ENCODE assay signal across 24 cellular contexts in genomic region chr3:88046731-88047130, GRCh38.
"Had no signal": no experiment of that assay in that cellular context is flagged by ENCODE, and none has a peak within 500 bp of the region (broad histone marks: within the 10 kb centered on the region; RNA-seq: fewer than 3 reads in every experiment).

No MANE protein-coding gene starts in this region.

- H3K9me3 Mint-ChIP-seq: activated CD4-positive, alpha-beta T cell treated with anti-CD3 and anti-CD28 coated beads, Interleukin-2, amount 10 ng/mL, durations not matched to agents 7 days and 5 days; activated CD8-positive, alpha-beta T cell treated with anti-CD3 and anti-CD28 coated beads for 36 hours; activated naive CD4-positive, alpha-beta T cell treated with anti-CD3 and anti-CD28 coated beads, Interleukin-2, amount 10 ng/mL, durations not matched to agents 7 days and 5 days; naive thymus-derived CD8-positive, alpha-beta T cell had no signal

- H3K4me1 ChIP-seq: body of pancreas, left ventricle myocardium inferior, testis, vagina had no signal

- H3K4me3 Mint-ChIP-seq: activated CD4-positive, alpha-beta T cell treated with anti-CD3 and anti-CD28 coated beads, Interleukin-2, amount 10 ng/mL, durations not matched to agents 7 days and 5 days; activated CD8-positive, alpha-beta memory T cell treated with anti-CD3 and anti-CD28 coated beads, Interleukin-2, amount 10 ng/mL, durations not matched to agents 7 days and 5 days; activated CD8-positive, alpha-beta T cell treated with anti-CD3 and anti-CD28 coated beads for 36 hours; activated naive CD4-positive, alpha-beta T cell treated with anti-CD3 and anti-CD28 coated beads, Interleukin-2, amount 10 ng/mL, durations not matched to agents 7 days and 5 days; neural progenitor cell had no signal

- H3K27ac Mint-ChIP-seq: activated CD4-positive, alpha-beta T cell treated with anti-CD3 and anti-CD28 coated beads, Interleukin-2, amount 10 ng/mL, durations not matched to agents 7 days and 5 days; activated CD8-positive, alpha-beta memory T cell treated with anti-CD3 and anti-CD28 coated beads, Interleukin-2, amount 10 ng/mL, durations not matched to agents 7 days and 5 days; activated CD8-positive, alpha-beta T cell treated with anti-CD3 and anti-CD28 coated beads for 36 hours; activated naive CD4-positive, alpha-beta T cell treated with anti-CD3 and anti-CD28 coated beads, Interleukin-2, amount 10 ng/mL, durations not matched to agents 7 days and 5 days; neural progenitor cell; progenitor cell of endocrine pancreas had no signal

- H3K27me3 Mint-ChIP-seq: activated CD4-positive, alpha-beta T cell treated with anti-CD3 and anti-CD28 coated beads, Interleukin-2, amount 10 ng/mL, durations not matched to agents 7 days and 5 days; activated CD8-positive, alpha-beta memory T cell treated with anti-CD3 and anti-CD28 coated beads, Interleukin-2, amount 10 ng/mL, durations not matched to agents 7 days and 5 days; activated naive CD4-positive, alpha-beta T cell treated with anti-CD3 and anti-CD28 coated beads, Interleukin-2, amount 10 ng/mL, durations not matched to agents 7 days and 5 days; naive thymus-derived CD8-positive, alpha-beta T cell; progenitor cell of endocrine pancreas had no signal

- H3K9ac ChIP-seq: neural progenitor cell had no signal

- H3K4me3 ChIP-seq: body of pancreas, cardiac muscle cell, left ventricle myocardium inferior, neural progenitor cell, spleen, testis, vagina had no signal

- DNase-seq: activated CD4-positive, alpha-beta T cell treated with anti-CD3 and anti-CD28 coated beads, Interleukin-2, amount 10 ng/mL, durations not matched to agents 7 days and 5 days; activated CD8-positive, alpha-beta memory T cell treated with anti-CD3 and anti-CD28 coated beads, Interleukin-2, amount 10 ng/mL, durations not matched to agents 7 days and 5 days; activated CD8-positive, alpha-beta T cell treated with anti-CD3 and anti-CD28 coated beads for 36 hours; activated effector memory CD4-positive, alpha-beta T cell treated with anti-CD3 and anti-CD28 coated beads, Interleukin-2, amount 50 U/mL, for 16 hours; activated naive CD4-positive, alpha-beta T cell treated with anti-CD3 and anti-CD28 coated beads, Interleukin-2, amount 10 ng/mL, durations not matched to agents 7 days and 5 days; activated T-cell treated with anti-CD3 and anti-CD28 coated beads for 4 hours; anterior cingulate cortex; body of pancreas; hippocampal formation; left ventricle myocardium inferior; naive thymus-derived CD8-positive, alpha-beta T cell; retina; spleen; stimulated activated CD4-positive, alpha-beta T cell treated with anti-CD3 and anti-CD28 coated beads, Interleukin-4, amount 100 ng/mL, for 1 hour; stimulated activated naive CD4-positive, alpha-beta T cell; testis; trophoblast cell had no signal

- ATAC-seq: activated CD4-positive, CD25-positive, alpha-beta regulatory T cell treated with anti-CD3 and anti-CD28 coated beads, Interleukin-2, amount 50 U/mL, for 24 hours; activated CD8-positive, alpha-beta memory T cell treated with anti-CD3 and anti-CD28 coated beads, Interleukin-2, amount 10 ng/mL, durations not matched to agents 7 days and 5 days; activated CD8-positive, alpha-beta T cell treated with anti-CD3 and anti-CD28 coated beads for 36 hours; body of pancreas; naive thymus-derived CD8-positive, alpha-beta T cell had no signal

- H3K4me1 Mint-ChIP-seq: neural progenitor cell had no signal

- H3K27me3 ChIP-seq: body of pancreas, cardiac muscle cell, neural progenitor cell, spleen, testis, vagina had no signal

- FAIRE-seq: frontal cortex had no signal

- H3K9me3 ChIP-seq: body of pancreas, left ventricle myocardium inferior, spleen, testis, vagina had no signal

- H2AFZ ChIP-seq: neural progenitor cell had no signal

- H3K4me2 ChIP-seq: neural progenitor cell had no signal

- H3K36me3 Mint-ChIP-seq: activated CD8-positive, alpha-beta memory T cell treated with anti-CD3 and anti-CD28 coated beads, Interleukin-2, amount 10 ng/mL, durations not matched to agents 7 days and 5 days; naive thymus-derived CD8-positive, alpha-beta T cell had no signal

- H3K36me3 ChIP-seq: cardiac muscle cell, left ventricle myocardium inferior, neural progenitor cell, spleen, vagina had no signal

- H3K27ac ChIP-seq: body of pancreas, cardiac muscle cell, left ventricle myocardium inferior, neural progenitor cell, spleen, testis, vagina, VCaP had no signal
